Comparison of ENCODE assay signal across 9 cellular contexts in genomic region chr12:15589328-15590032, GRCh38.
A peak's percentile ranks its signal among the peaks of the same experiment; 100 is the strongest.
DNase-seq lines count a peak whose midpoint lies in the region; ATAC-seq and TF ChIP-seq lines count a peak whose summit lies in the region.
"Had no signal": no experiment of that assay in that cellular context is flagged by ENCODE, and none has a peak within 500 bp of the region (broad histone marks: within the 10 kb centered on the region; RNA-seq: fewer than 3 reads in every experiment).

No MANE protein-coding gene starts in this region.

- peaks cover 12% of the 10 kb centered on the region for H3K4me1 Mint-ChIP-seq in stimulated activated naive CD8-positive, alpha-beta T cell treated with anti-CD3 and anti-CD28 coated beads, Interleukin-15, Interleukin-2, amounts not matched to agents 100 ng/mL and 50 ng/mL, for 24 hours (ENCODE audit: low read depth)
- H3K4me1 Mint-ChIP-seq in activated T-helper 2 cell treated with anti-CD3 and anti-CD28 coated beads, Interferon-gamma antibody, Interleukin-2, Interleukin-4, amounts not matched to agents 10 μg/mL and 5 μg/mL and 100 μg/mL, durations not matched to agents 14 hours and 24 hours and 36 hours (ENCODE audit: low read depth) = peaks cover 10% of the 10 kb centered on the region
- peaks cover 9% of the 10 kb centered on the region for H3K4me1 Mint-ChIP-seq in mesothelial cell of epicardium

- no peaks in the 10 kb centered on the region for H3K36me3 Mint-ChIP-seq in stimulated activated naive CD8-positive, alpha-beta T cell treated with anti-CD3 and anti-CD28 coated beads, Interleukin-15, Interleukin-2, amounts not matched to agents 100 ng/mL and 50 ng/mL, for 24 hours (ENCODE audit: low read depth)
- H3K36me3 Mint-ChIP-seq in activated T-helper 2 cell treated with anti-CD3 and anti-CD28 coated beads, Interferon-gamma antibody, Interleukin-2, Interleukin-4, amounts not matched to agents 10 μg/mL and 5 μg/mL and 100 μg/mL, durations not matched to agents 14 hours and 24 hours and 36 hours (ENCODE audit: low read depth) = no peaks in the 10 kb centered on the region
- H3K36me3 Mint-ChIP-seq in mesothelial cell of epicardium = no peaks in the 10 kb centered on the region

- no peak for DNase-seq in stimulated activated naive CD8-positive, alpha-beta T cell treated with anti-CD3 and anti-CD28 coated beads, Interleukin-15, Interleukin-2, amounts not matched to agents 100 U/mL and 50 U/mL, for 24 hours
- no peak for DNase-seq in activated T-helper 2 cell treated with anti-CD3 and anti-CD28 coated beads, Interferon-gamma antibody, Interleukin-2, Interleukin-4, amounts not matched to agents 10 μg/mL and 5 μg/mL and 100 μg/mL, durations not matched to agents 14 hours and 24 hours and 36 hours (ENCODE audit: low spot score)
- no peak for DNase-seq in mesothelial cell of epicardium (ENCODE audit: low spot score in 2 of 2, unreplicated experiment in 2 of 2)
- no peak for DNase-seq in effector CD8-positive, alpha-beta T cell (lab: John Stamatoyannopoulos, UW)
- no peak for DNase-seq in NCI-H524 (lab: John Stamatoyannopoulos, UW)
- no peak for DNase-seq in NCI-H2196 treated with DMSO at 0.1 percent for 48 hours (lab: John Stamatoyannopoulos, UW; ENCODE audit: unreplicated experiment)

- peaks cover 3% of the 10 kb centered on the region for H3K27me3 Mint-ChIP-seq in stimulated activated naive CD8-positive, alpha-beta T cell treated with anti-CD3 and anti-CD28 coated beads, Interleukin-15, Interleukin-2, amounts not matched to agents 100 ng/mL and 50 ng/mL, for 24 hours
- H3K27me3 Mint-ChIP-seq in activated T-helper 2 cell treated with anti-CD3 and anti-CD28 coated beads, Interferon-gamma antibody, Interleukin-2, Interleukin-4, amounts not matched to agents 10 μg/mL and 5 μg/mL and 100 μg/mL, durations not matched to agents 14 hours and 24 hours and 36 hours (ENCODE audit: low read depth) = peaks cover 5% of the 10 kb centered on the region
- H3K27me3 Mint-ChIP-seq in mesothelial cell of epicardium (ENCODE audit: low read depth) = peaks cover 34% of the 10 kb centered on the region
- H3K27me3 Mint-ChIP-seq: B cell had no signal

- H3K9me3 Mint-ChIP-seq in stimulated activated naive CD8-positive, alpha-beta T cell treated with anti-CD3 and anti-CD28 coated beads, Interleukin-15, Interleukin-2, amounts not matched to agents 100 ng/mL and 50 ng/mL, for 24 hours = no peaks in the 10 kb centered on the region
- no peaks in the 10 kb centered on the region for H3K9me3 Mint-ChIP-seq in activated T-helper 2 cell treated with anti-CD3 and anti-CD28 coated beads, Interferon-gamma antibody, Interleukin-2, Interleukin-4, amounts not matched to agents 10 μg/mL and 5 μg/mL and 100 μg/mL, durations not matched to agents 14 hours and 24 hours and 36 hours
- H3K9me3 Mint-ChIP-seq in mesothelial cell of epicardium = no peaks in the 10 kb centered on the region

- intact Hi-C loops in activated T-helper 2 cell treated with anti-CD3 and anti-CD28 coated beads, Interferon-gamma antibody, Interleukin-2, Interleukin-4, amounts not matched to agents 10 μg/mL and 5 μg/mL and 100 μg/mL, durations not matched to agents 14 hours and 24 hours and 36 hours (cut with micrococcal nuclease) = loop anchor here (1.0 to 10.0 kb wide), 4 partner anchors 125 to 310 kb away; partner anchors contain the start of gene EPS8

- ATAC-seq in stimulated activated naive CD8-positive, alpha-beta T cell treated with anti-CD3 and anti-CD28 coated beads, Interleukin-15, Interleukin-2, amounts not matched to agents 100 U/mL and 50 U/mL, for 24 hours = no peak
- ATAC-seq in GM18520 (IDR thresholded peaks at IDR 0.05; ENCODE audit: unreplicated experiment) = no peak

- no peak overlapping the region for H3K27ac Mint-ChIP-seq in stimulated activated naive CD8-positive, alpha-beta T cell treated with anti-CD3 and anti-CD28 coated beads, Interleukin-15, Interleukin-2, amounts not matched to agents 100 ng/mL and 50 ng/mL, for 24 hours
- no peak overlapping the region for H3K27ac Mint-ChIP-seq in activated T-helper 2 cell treated with anti-CD3 and anti-CD28 coated beads, Interferon-gamma antibody, Interleukin-2, Interleukin-4, amounts not matched to agents 10 μg/mL and 5 μg/mL and 100 μg/mL, durations not matched to agents 14 hours and 24 hours and 36 hours
- H3K27ac Mint-ChIP-seq in mesothelial cell of epicardium = no peak overlapping the region

- H3K4me3 Mint-ChIP-seq in stimulated activated naive CD8-positive, alpha-beta T cell treated with anti-CD3 and anti-CD28 coated beads, Interleukin-15, Interleukin-2, amounts not matched to agents 100 ng/mL and 50 ng/mL, for 24 hours = peak overlapping the region; percentile 65
- peak overlapping the region; percentile 69 for H3K4me3 Mint-ChIP-seq in activated T-helper 2 cell treated with anti-CD3 and anti-CD28 coated beads, Interferon-gamma antibody, Interleukin-2, Interleukin-4, amounts not matched to agents 10 μg/mL and 5 μg/mL and 100 μg/mL, durations not matched to agents 14 hours and 24 hours and 36 hours (ENCODE audit: low read depth)
- peak overlapping the region; percentile 62 for H3K4me3 Mint-ChIP-seq in mesothelial cell of epicardium

- TF ChIP-seq CTCF in mesothelial cell of epicardium (IDR thresholded peaks at IDR 0.05; ENCODE audit: unreplicated experiment) = no peak
